Comparison of ENCODE assay signal across 11 cellular contexts in the genomic region with DNA sequence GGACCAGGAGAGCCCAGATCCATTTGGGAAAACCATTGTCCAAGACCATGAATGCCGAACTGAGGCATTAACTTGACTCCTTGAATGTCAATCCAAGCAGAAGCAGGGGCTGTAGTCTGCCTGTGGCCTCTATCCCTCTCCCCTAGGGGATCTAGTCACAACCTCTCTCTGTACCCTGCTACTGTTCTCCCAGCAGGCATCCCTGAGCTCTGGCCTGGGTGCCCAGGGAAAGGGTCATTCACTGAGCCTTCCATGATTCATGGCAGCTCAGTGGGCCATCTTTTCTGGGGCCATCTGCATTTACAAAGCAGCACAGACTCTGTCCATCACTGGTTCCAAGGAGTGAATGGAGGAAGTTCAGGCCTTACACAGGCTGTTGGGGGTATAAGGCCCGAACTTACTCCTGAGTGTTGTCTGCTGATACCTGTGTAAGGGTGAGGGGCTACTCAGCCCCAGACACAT.
DNase-seq lines count a peak whose midpoint lies in the region; ATAC-seq and TF ChIP-seq lines count a peak whose summit lies in the region.
"Had no signal": no experiment of that assay in that cellular context is flagged by ENCODE, and none has a peak within 500 bp of the region (broad histone marks: within the 10 kb centered on the region; RNA-seq: fewer than 3 reads in every experiment).

No MANE protein-coding gene starts in this region.

- no peaks in the 10 kb centered on the region for H3K9me3 Mint-ChIP-seq in MCF 10A (ENCODE audit: unreplicated experiment)

- peaks cover 67% of the 10 kb centered on the region for H3K4me1 Mint-ChIP-seq in MCF 10A (ENCODE audit: insufficient read depth, unreplicated experiment)
- H3K4me1 Mint-ChIP-seq: B cell had no signal

- H3K9me3 ChIP-seq in lower lobe of right lung (no peaks in the 10 kb centered on the region), spleen (no peaks in the 10 kb centered on the region)
- H3K9me3 ChIP-seq: testis had no signal

- H3K36me3 Mint-ChIP-seq in MCF 10A (ENCODE audit: insufficient read depth, unreplicated experiment), result peaks cover 7% of the 10 kb centered on the region

- POLR2A ChIA-PET in MCF 10A (lab: Yijun Ruan, JAX), result interaction anchor here (0.8 to 4.3 kb wide), 19 partner anchors 9 to 152 kb away, joined by 3 to 64 read pairs (median 5); a partner anchor contains a TSS

- H3K4me3 ChIP-seq in lower lobe of right lung, result no peak overlapping the region
- no peak overlapping the region for H3K4me3 ChIP-seq in spleen
- H3K4me3 ChIP-seq: testis had no signal

- H3K4me1 ChIP-seq in lower lobe of right lung, result peaks cover 50% of the 10 kb centered on the region
- peaks cover 0 to 64% (median 16%) of the 10 kb centered on the region in 6 donors for H3K4me1 ChIP-seq in spleen

- H3K4me3 Mint-ChIP-seq in MCF 10A (ENCODE audit: unreplicated experiment), result peak overlapping the region; percentile 76
- H3K4me3 Mint-ChIP-seq: B cell had no signal

- no peaks in the 10 kb centered on the region for H3K36me3 ChIP-seq in lower lobe of right lung
- H3K36me3 ChIP-seq in spleen, result no peaks in the 10 kb centered on the region

- peak; percentile 39 for DNase-seq in ELR (ENCODE audit: low read depth)
- DNase-seq in MCF 10A (ENCODE audit: unreplicated experiment), result no peak
- no peak for DNase-seq in lower lobe of right lung
- DNase-seq in spleen, result peak; percentile 59
- no peak for DNase-seq in DMS153 treated with DMSO at 0.1 percent for 48 hours (lab: John Stamatoyannopoulos, UW; ENCODE audit: unreplicated experiment)
- no peak for DNase-seq in NCI-H2171 treated with DMSO at 0.1 percent for 48 hours (lab: John Stamatoyannopoulos, UW)
- no peak for DNase-seq in activated gamma-delta T cell treated with Interleukin-2 at 50 U/mL for 16 hours
- DNase-seq in DMS79 (lab: John Stamatoyannopoulos, UW), result no peak
- DNase-seq: GDM1 had no signal

- no peak for ATAC-seq in lower lobe of right lung

- no peaks in the 10 kb centered on the region for H3K27me3 ChIP-seq in lower lobe of right lung (ENCODE audit: low read depth)
- H3K27me3 ChIP-seq in spleen (replicated peaks in 1 of 7), result no peaks in the 10 kb centered on the region
- H3K27me3 ChIP-seq: testis had no signal

- WGBS in spleen, 5 donors, result 74 to 92% (median 84%) methylated on average over 2 of the region's 2 CpGs

- BruUV-seq in MCF 10A (replicated peaks; lab: Mats Ljungman, UMichigan), result TSS peak; percentile 97

- H3K27me3 Mint-ChIP-seq in MCF 10A (ENCODE audit: insufficient read depth, unreplicated experiment), result no peaks in the 10 kb centered on the region
- H3K27me3 Mint-ChIP-seq: B cell had no signal

- peak overlapping the region; percentile 89 for H3K27ac Mint-ChIP-seq in MCF 10A (ENCODE audit: low read depth, unreplicated experiment)
- H3K27ac Mint-ChIP-seq: B cell had no signal

- intact Hi-C loops in MCF 10A (cut with micrococcal nuclease) (loop anchor here (1.0 to 10.0 kb wide), 4 partner anchors 50 to 100 kb away; no protein-coding TSS in a partner anchor), lower lobe of right lung (cut with DNase I) (no loop called here), spleen (cut with DNase I; ENCODE audit: low total_unique reads) (no loop called here)

- CTCF ChIA-PET in MCF 10A (lab: Yijun Ruan, JAX), result interaction anchor here (0.7 to 2.7 kb wide), 9 partner anchors 19 to 247 kb away, joined by 3 to 14 read pairs (median 4); no protein-coding TSS in a partner anchor

- peak overlapping the region; percentile 73 for H3K27ac ChIP-seq in lower lobe of right lung
- peak overlapping the region in 7 of 8 donors; percentile 51 to 78 (median 69) for H3K27ac ChIP-seq in spleen

- no peak for TF ChIP-seq POLR2A in spleen (IDR thresholded peaks at IDR 0.05)

- no peak for TF ChIP-seq CTCF in MCF 10A (IDR thresholded peaks at IDR 0.05; ENCODE audit: unreplicated experiment)
- TF ChIP-seq CTCF in lower lobe of right lung (IDR thresholded peaks at IDR 0.05), result no peak
- TF ChIP-seq CTCF in spleen (IDR thresholded peaks at IDR 0.05 in 8 of 11, conservative IDR thresholded peaks at IDR 0.05 in 3 of 11), result no peak

Comparison
In these comparisons a context has a peak if more than half of its experiments do, and no peak if none do; other contexts are left out.
1. DNase-seq: peak in ELR (single experiment) and spleen (single experiment); none in MCF 10A (single experiment), lower lobe of right lung (single experiment), DMS153 treated with DMSO at 0.1 percent for 48 hours (single experiment), NCI-H2171 treated with DMSO at 0.1 percent for 48 hours (single experiment), activated gamma-delta T cell treated with Interleukin-2 at 50 U/mL for 16 hours (single experiment) and DMS79 (single experiment).